In genomic region chr17:42294469-42295398, GRCh38 we compare ENCODE assay signal across 1 cellular context.
TF ChIP-seq lines count a peak whose summit lies in the region.

No MANE protein-coding gene starts in this region.

TF ChIP-seq in HepG2, 621 proteins besides CTCF, POLR2A, EP300 and RAD21 (continued from another document):
- TF ChIP-seq HMGXB4 (CRISPR knock-in tag; IDR thresholded peaks at IDR 0.05; ENCODE audit: borderline replicate concordance in 1 of 2, low read depth in 1 of 2) = no peak
- no peak for TF ChIP-seq HHEX (CRISPR knock-in tag; IDR thresholded peaks at IDR 0.05)
- no peak for TF ChIP-seq ZNF782 (CRISPR knock-in tag; IDR thresholded peaks at IDR 0.05; ENCODE audit: borderline replicate concordance)
- no peak for TF ChIP-seq ZFP90 (CRISPR knock-in tag; IDR thresholded peaks at IDR 0.05; ENCODE audit: borderline replicate concordance)
